22 cellular contexts compared by ENCODE assay signal in the genomic region with DNA sequence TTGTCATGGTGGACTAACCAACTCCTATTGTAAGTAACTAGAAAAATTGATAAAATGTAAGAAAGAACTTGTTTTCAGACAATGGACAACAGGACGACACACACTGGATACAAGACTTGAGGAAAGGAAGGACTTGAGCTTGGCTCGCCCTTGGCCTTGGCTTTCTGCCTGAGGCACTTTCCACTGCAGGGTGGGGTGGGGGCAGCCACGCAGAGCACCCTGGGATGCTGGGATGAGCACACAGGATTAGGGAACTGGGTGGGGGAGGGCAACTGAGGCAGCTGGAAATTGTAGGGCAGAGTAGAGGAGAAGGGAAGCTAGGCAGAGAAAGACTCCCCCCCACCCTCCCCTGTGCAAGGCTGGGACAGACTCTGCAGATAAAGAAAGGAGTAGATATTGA. TPM values are rescaled to one million over a fixed set of nuclear protein-coding genes. Genes with fewer than 3 reads are reported as not detected.
DNase-seq lines count a peak whose midpoint lies in the region; ATAC-seq and TF ChIP-seq lines count a peak whose summit lies in the region.
"Had no signal": no experiment of that assay in that cellular context is flagged by ENCODE, and none has a peak within 500 bp of the region (broad histone marks: within the 10 kb centered on the region; RNA-seq: fewer than 3 reads in every experiment).

No MANE protein-coding gene starts in this region.

- no peaks in the 10 kb centered on the region for H3K4me1 ChIP-seq in colonic mucosa

- no peaks in the 10 kb centered on the region for H3K27me3 Mint-ChIP-seq in type B pancreatic cell
- peaks cover 18% of the 10 kb centered on the region for H3K27me3 Mint-ChIP-seq in activated CD4-positive, alpha-beta T cell treated with anti-CD3 and anti-CD28 coated beads, Interleukin-2, amount 10 ng/mL, durations not matched to agents 7 days and 5 days
- peaks cover 17% of the 10 kb centered on the region for H3K27me3 Mint-ChIP-seq in activated naive CD4-positive, alpha-beta T cell treated with anti-CD3 and anti-CD28 coated beads, Interleukin-2, amount 10 ng/mL, durations not matched to agents 7 days and 5 days

- POLR2A ChIA-PET in activated CD4-positive, alpha-beta T cell treated with anti-CD3 and anti-CD28 coated beads, Interleukin-2, amount 10 ng/mL, durations not matched to agents 7 days and 5 days (lab: Charles Lee), result no interaction called here

- H3K9ac ChIP-seq in colonic mucosa (ENCODE audit: low read depth in 2 of 2, low read length in 2 of 2), result no peak overlapping the region

- H3K27ac Mint-ChIP-seq in type B pancreatic cell, result no peak overlapping the region
- H3K27ac Mint-ChIP-seq in activated CD4-positive, alpha-beta T cell treated with anti-CD3 and anti-CD28 coated beads, Interleukin-2, amount 10 ng/mL, durations not matched to agents 7 days and 5 days, result no peak overlapping the region
- no peak overlapping the region for H3K27ac Mint-ChIP-seq in activated naive CD4-positive, alpha-beta T cell treated with anti-CD3 and anti-CD28 coated beads, Interleukin-2, amount 10 ng/mL, durations not matched to agents 7 days and 5 days
- H3K27ac Mint-ChIP-seq: activated naive CD8-positive, alpha-beta T cell treated with anti-CD3 and anti-CD28 coated beads, Interleukin-2, amount 10 ng/mL, durations not matched to agents 7 days and 5 days; activated T-helper 17 cell treated with anti-CD3 and anti-CD28 coated beads, Interleukin-2, amount 50 U/mL, for 72 hours; CD4-positive, CD25-positive, alpha-beta regulatory T cell; HFFc6; nephron had no signal

- peaks cover 8% of the 10 kb centered on the region for H3K4me1 Mint-ChIP-seq in type B pancreatic cell (ENCODE audit: unreplicated experiment)
- no peaks in the 10 kb centered on the region for H3K4me1 Mint-ChIP-seq in activated CD4-positive, alpha-beta T cell treated with anti-CD3 and anti-CD28 coated beads, Interleukin-2, amount 10 ng/mL, durations not matched to agents 7 days and 5 days
- H3K4me1 Mint-ChIP-seq in activated naive CD4-positive, alpha-beta T cell treated with anti-CD3 and anti-CD28 coated beads, Interleukin-2, amount 10 ng/mL, durations not matched to agents 7 days and 5 days, result no peaks in the 10 kb centered on the region
- H3K4me1 Mint-ChIP-seq: activated naive CD8-positive, alpha-beta T cell treated with anti-CD3 and anti-CD28 coated beads, Interleukin-2, amount 10 ng/mL, durations not matched to agents 7 days and 5 days; activated T-helper 17 cell treated with anti-CD3 and anti-CD28 coated beads, Interleukin-2, amount 50 U/mL, for 72 hours had no signal

- H3K9me3 ChIP-seq in colonic mucosa, result no peaks in the 10 kb centered on the region
- H3K9me3 ChIP-seq: body of pancreas had no signal

- intact Hi-C loops in colonic mucosa (cut with DNase I) (no loop called here), left cardiac atrium (cut with DNase I) (no loop called here)

- H3K4me3 ChIP-seq in colonic mucosa, result no peak overlapping the region
- H3K4me3 ChIP-seq: body of pancreas had no signal

- no peaks in the 10 kb centered on the region for H3K9me3 Mint-ChIP-seq in type B pancreatic cell
- no peaks in the 10 kb centered on the region for H3K9me3 Mint-ChIP-seq in activated CD4-positive, alpha-beta T cell treated with anti-CD3 and anti-CD28 coated beads, Interleukin-2, amount 10 ng/mL, durations not matched to agents 7 days and 5 days
- no peaks in the 10 kb centered on the region for H3K9me3 Mint-ChIP-seq in activated naive CD4-positive, alpha-beta T cell treated with anti-CD3 and anti-CD28 coated beads, Interleukin-2, amount 10 ng/mL, durations not matched to agents 7 days and 5 days
- H3K9me3 Mint-ChIP-seq: activated naive CD8-positive, alpha-beta T cell treated with anti-CD3 and anti-CD28 coated beads, Interleukin-2, amount 10 ng/mL, durations not matched to agents 7 days and 5 days; activated T-helper 17 cell treated with anti-CD3 and anti-CD28 coated beads, Interleukin-2, amount 50 U/mL, for 72 hours; nephron had no signal

- CTCF ChIA-PET in activated CD4-positive, alpha-beta T cell treated with anti-CD3 and anti-CD28 coated beads, Interleukin-2, amount 10 ng/mL, durations not matched to agents 7 days and 5 days (lab: Charles Lee), result no interaction called here
- CTCF ChIA-PET in activated naive CD4-positive, alpha-beta T cell treated with anti-CD3 and anti-CD28 coated beads, Interleukin-2, amount 10 ng/mL, durations not matched to agents 7 days and 5 days (lab: Charles Lee), result no interaction called here

- ATAC-seq in left cardiac atrium, result peak in 1 of 2 donors; percentile 76
- ATAC-seq: activated T-helper 17 cell treated with anti-CD3 and anti-CD28 coated beads, Interleukin-2, amount 50 U/mL, for 72 hours; body of pancreas had no signal

- H3K4me3 Mint-ChIP-seq in type B pancreatic cell, result no peak overlapping the region
- no peak overlapping the region for H3K4me3 Mint-ChIP-seq in activated CD4-positive, alpha-beta T cell treated with anti-CD3 and anti-CD28 coated beads, Interleukin-2, amount 10 ng/mL, durations not matched to agents 7 days and 5 days
- no peak overlapping the region for H3K4me3 Mint-ChIP-seq in activated naive CD4-positive, alpha-beta T cell treated with anti-CD3 and anti-CD28 coated beads, Interleukin-2, amount 10 ng/mL, durations not matched to agents 7 days and 5 days
- H3K4me3 Mint-ChIP-seq: activated naive CD8-positive, alpha-beta T cell treated with anti-CD3 and anti-CD28 coated beads, Interleukin-2, amount 10 ng/mL, durations not matched to agents 7 days and 5 days; activated T-helper 17 cell treated with anti-CD3 and anti-CD28 coated beads, Interleukin-2, amount 50 U/mL, for 72 hours; CD4-positive, CD25-positive, alpha-beta regulatory T cell; HFFc6; nephron had no signal

- no peaks in the 10 kb centered on the region for H3K36me3 ChIP-seq in colonic mucosa

- H3K27me3 ChIP-seq in colonic mucosa, result no peaks in the 10 kb centered on the region
- H3K27me3 ChIP-seq: body of pancreas had no signal

- no peak overlapping the region for H3K27ac ChIP-seq in colonic mucosa
- H3K27ac ChIP-seq: body of pancreas had no signal

- DNase-seq in colonic mucosa, result peak; percentile 42
- DNase-seq in left cardiac atrium, result peak; percentile 58
- DNase-seq in pons (ENCODE audit: low spot score), result peak; percentile 68
- peak; percentile 22 for DNase-seq in type B pancreatic cell (ENCODE audit: extremely low spot score, unreplicated experiment)
- DNase-seq in activated CD4-positive, alpha-beta T cell treated with anti-CD3 and anti-CD28 coated beads, Interleukin-2, amount 10 ng/mL, durations not matched to agents 7 days and 5 days, result no peak
- DNase-seq in activated naive CD4-positive, alpha-beta T cell treated with anti-CD3 and anti-CD28 coated beads, Interleukin-2, amount 10 ng/mL, durations not matched to agents 7 days and 5 days, result no peak
- no peak for DNase-seq in HT-29 (ENCODE audit: low spot score)
- DNase-seq: activated naive CD8-positive, alpha-beta T cell treated with anti-CD3 and anti-CD28 coated beads, Interleukin-2, amount 10 ng/mL, durations not matched to agents 7 days and 5 days; body of pancreas; CD4-positive, CD25-positive, alpha-beta regulatory T cell; cortex of kidney; HFFc6; IMR-90; NCI-H1436 treated with DMSO at 0.1 percent for 48 hours; NCI-H526 treated with DMSO at 0.1 percent for 48 hours had no signal

- H3K36me3 Mint-ChIP-seq in type B pancreatic cell, result no peaks in the 10 kb centered on the region
- H3K36me3 Mint-ChIP-seq in activated CD4-positive, alpha-beta T cell treated with anti-CD3 and anti-CD28 coated beads, Interleukin-2, amount 10 ng/mL, durations not matched to agents 7 days and 5 days (ENCODE audit: low read depth), result no peaks in the 10 kb centered on the region
- no peaks in the 10 kb centered on the region for H3K36me3 Mint-ChIP-seq in activated naive CD4-positive, alpha-beta T cell treated with anti-CD3 and anti-CD28 coated beads, Interleukin-2, amount 10 ng/mL, durations not matched to agents 7 days and 5 days
- H3K36me3 Mint-ChIP-seq: activated naive CD8-positive, alpha-beta T cell treated with anti-CD3 and anti-CD28 coated beads, Interleukin-2, amount 10 ng/mL, durations not matched to agents 7 days and 5 days; CD4-positive, CD25-positive, alpha-beta regulatory T cell had no signal

- no peak for TF ChIP-seq CTCF in colonic mucosa (IDR thresholded peaks at IDR 0.05)
- TF ChIP-seq CTCF in type B pancreatic cell (conservative IDR thresholded peaks at IDR 0.05), result no peak

RNA-seq across cellular contexts. Expression of a gene that starts 25.5 kb away (rescaled TPM):
- total RNA-seq in colonic mucosa, result 1 to 10 TPM in 1 of 2 donors, under 1 TPM in 1; 0.50 to 1.2 TPM
- 100 to 1,000 TPM; 431 to 706 TPM for total RNA-seq in left cardiac atrium
- not detected in 2 replicates for total RNA-seq in type B pancreatic cell (ENCODE audit: low replicate concordance)
- not detected for total RNA-seq in activated CD4-positive, alpha-beta T cell treated with anti-CD3 and anti-CD28 coated beads, Interleukin-2, amount 10 ng/mL, durations not matched to agents 7 days and 5 days
- total RNA-seq in HT-29 (2014; rRNA removed; shearing (Covaris generic)), result not detected in 2 replicates
- total RNA-seq: activated CD8-positive, alpha-beta memory T cell treated with anti-CD3 and anti-CD28 coated beads for 36 hours; activated naive CD8-positive, alpha-beta T cell treated with anti-CD3 and anti-CD28 coated beads, Interleukin-2, amount 10 ng/mL, durations not matched to agents 7 days and 5 days; activated T-helper 17 cell treated with anti-CD3 and anti-CD28 coated beads, Interleukin-2, amount 50 U/mL, for 72 hours; CD4-positive, CD25-positive, alpha-beta regulatory T cell; endothelial cell of umbilical vein; G401; HFFc6; IMR-90; M059J; pulmonary artery endothelial cell had no signal

RNA-seq across cellular contexts. Expression of a gene that starts 42.7 kb away (rescaled TPM):
- total RNA-seq in colonic mucosa (not detected), left cardiac atrium (under 1 TPM in 1 of 2 donors, not detected in 1; 0.86 TPM), type B pancreatic cell (ENCODE audit: low replicate concordance) (0.12 TPM in 1 of 2 replicates, not detected in the other)
- not detected for total RNA-seq in activated CD4-positive, alpha-beta T cell treated with anti-CD3 and anti-CD28 coated beads, Interleukin-2, amount 10 ng/mL, durations not matched to agents 7 days and 5 days
- total RNA-seq in HT-29 (2014; rRNA removed; shearing (Covaris generic)), result not detected in 2 replicates
- total RNA-seq: activated CD8-positive, alpha-beta memory T cell treated with anti-CD3 and anti-CD28 coated beads for 36 hours; activated naive CD8-positive, alpha-beta T cell treated with anti-CD3 and anti-CD28 coated beads, Interleukin-2, amount 10 ng/mL, durations not matched to agents 7 days and 5 days; activated T-helper 17 cell treated with anti-CD3 and anti-CD28 coated beads, Interleukin-2, amount 50 U/mL, for 72 hours; body of pancreas; CD4-positive, CD25-positive, alpha-beta regulatory T cell; endothelial cell of umbilical vein; G401; HFFc6; IMR-90; M059J; pulmonary artery endothelial cell had no signal

RNA-seq across cellular contexts. Expression of a gene that starts 45.0 kb away (rescaled TPM):
- total RNA-seq in colonic mucosa (1 to 10 TPM in 1 of 2 donors, under 1 TPM in 1; 0.93 to 5.3 TPM), left cardiac atrium (1 to 10 TPM in 1 of 2 donors, not detected in 1; 1.0 TPM), type B pancreatic cell (ENCODE audit: low replicate concordance) (0.71 and 2.4 TPM in 2 replicates)
- under 1 TPM; 0.60 to 0.65 TPM for total RNA-seq in activated CD4-positive, alpha-beta T cell treated with anti-CD3 and anti-CD28 coated beads, Interleukin-2, amount 10 ng/mL, durations not matched to agents 7 days and 5 days
- total RNA-seq in HT-29 (2014; rRNA removed; shearing (Covaris generic)), result not detected in 2 replicates

Comparison
In these comparisons a context has a peak if more than half of its experiments do, and no peak if none do; other contexts are left out.
1. DNase-seq: peak in colonic mucosa (single experiment), left cardiac atrium (single experiment), pons (single experiment) and type B pancreatic cell (single experiment); none in activated CD4-positive, alpha-beta T cell treated with anti-CD3 and anti-CD28 coated beads, Interleukin-2, amount 10 ng/mL, durations not matched to agents 7 days and 5 days (single experiment), activated naive CD4-positive, alpha-beta T cell treated with anti-CD3 and anti-CD28 coated beads, Interleukin-2, amount 10 ng/mL, durations not matched to agents 7 days and 5 days (single experiment) and HT-29 (single experiment).
2. RNA of a gene that starts 25.5 kb away (total RNA-seq): 431 to 706 TPM in left cardiac atrium; 0.50 to 1.2 TPM in colonic mucosa, not detected in type B pancreatic cell, not detected in activated CD4-positive, alpha-beta T cell treated with anti-CD3 and anti-CD28 coated beads, Interleukin-2, amount 10 ng/mL, durations not matched to agents 7 days and 5 days and not detected in HT-29; every median in the first group is over 100 times any median in the second.